Comparison of ENCODE assay signal across 14 cellular contexts in genomic region chr16:57341062-57341440, GRCh38. TPM values are rescaled to one million over a fixed set of nuclear protein-coding genes. Genes with fewer than 3 reads are reported as not detected.
DNase-seq lines count a peak whose midpoint lies in the region; ATAC-seq, FAIRE-seq and TF ChIP-seq lines count a peak whose summit lies in the region.
"Had no signal": no experiment of that assay in that cellular context is flagged by ENCODE, and none has a peak within 500 bp of the region (broad histone marks: within the 10 kb centered on the region; RNA-seq: fewer than 3 reads in every experiment).

No MANE protein-coding gene starts in this region.

- peak overlapping the region; percentile 13 to 85 (median 79) for H3K27ac Mint-ChIP-seq in CD14-positive monocyte
- no peak overlapping the region for H3K27ac Mint-ChIP-seq in activated T-helper 2 cell treated with anti-CD3 and anti-CD28 coated beads, Interferon-gamma antibody, Interleukin-2, Interleukin-4, amounts not matched to agents 10 μg/mL and 5 μg/mL and 100 μg/mL, durations not matched to agents 14 hours and 24 hours and 36 hours
- H3K27ac Mint-ChIP-seq: CD4-positive, alpha-beta T cell had no signal

- H3K79me2 ChIP-seq in GM12878 (ENCODE audit: control insufficient read depth, insufficient read depth, low read length) (no peaks in the 10 kb centered on the region), osteoblast (ENCODE audit: insufficient read depth, low read length) (no peaks in the 10 kb centered on the region)

- no TSS peak for BruUV-seq in IMR-90 (replicated peaks; lab: Mats Ljungman, UMichigan)
- no TSS peak for BruUV-seq in GM12878 (replicated peaks; lab: Mats Ljungman, UMichigan)

- POLR2A ChIA-PET in IMR-90 (lab: Charles Lee; ENCODE audit: unreplicated experiment): no interaction called here
- POLR2A ChIA-PET in GM12878 (lab: Charles Lee): interaction anchor here (0.6 to 3.4 kb wide), 5 partner anchors 8 to 38 kb away, joined by 4 to 15 read pairs (median 5); partner anchors contain the start of gene CX3CL1

- H3K4me1 ChIP-seq in IMR-90 (ENCODE audit: control insufficient read depth, insufficient read depth, low read length) (peaks cover 8% of the 10 kb centered on the region), GM12878 (ENCODE audit: control insufficient read depth, insufficient read depth, low read length) (peaks cover 44% of the 10 kb centered on the region), osteoblast (ENCODE audit: insufficient read depth, low read length) (peaks cover 16% of the 10 kb centered on the region), ovary (ENCODE audit: insufficient read depth) (no peaks in the 10 kb centered on the region)

- no peak overlapping the region for H2BK120ac ChIP-seq in IMR-90 (ENCODE audit: low read depth, low read length)

- peaks cover 0 to 6% (median 4%) of the 10 kb centered on the region in 3 donors for H3K27me3 Mint-ChIP-seq in CD14-positive monocyte (ENCODE audit: low read depth in 3 of 3)
- peaks cover 2% of the 10 kb centered on the region for H3K27me3 Mint-ChIP-seq in activated T-helper 2 cell treated with anti-CD3 and anti-CD28 coated beads, Interferon-gamma antibody, Interleukin-2, Interleukin-4, amounts not matched to agents 10 μg/mL and 5 μg/mL and 100 μg/mL, durations not matched to agents 14 hours and 24 hours and 36 hours (ENCODE audit: low read depth)

- no peak overlapping the region for H2BK5ac ChIP-seq in IMR-90 (ENCODE audit: low read depth, low read length, poor library complexity, severe bottlenecking)

- peaks cover 35% of the 10 kb centered on the region for H3K27me3 ChIP-seq in IMR-90 (ENCODE audit: control insufficient read depth, insufficient read depth, low read length)
- no peaks in the 10 kb centered on the region for H3K27me3 ChIP-seq in GM12878 (replicated peaks in 1 of 2; ENCODE audit: control insufficient read depth in 2 of 2, insufficient read depth in 2 of 2, low read length in 1 of 2)
- H3K27me3 ChIP-seq in osteoblast (ENCODE audit: insufficient read depth, low read length): peaks cover 24% of the 10 kb centered on the region
- no peaks in the 10 kb centered on the region for H3K27me3 ChIP-seq in ovary

- CTCF ChIA-PET in IMR-90 (lab: Yijun Ruan, JAX) (interaction anchor here (0.7 to 1.1 kb wide), 2 partner anchors 12 to 81 kb away, joined by 3 read pairs; no protein-coding TSS in a partner anchor), GM12878 (lab: Yijun Ruan, JAX) (interaction anchor here (1.0 to 10.7 kb wide), 6 partner anchors 11 to 77 kb away, joined by 3 to 95 read pairs (median 10); no protein-coding TSS in a partner anchor)

- H2BK20ac ChIP-seq in IMR-90 (ENCODE audit: low read depth, low read length): no peak overlapping the region

- H3K27ac ChIP-seq in IMR-90 (ENCODE audit: insufficient read depth, low read length) (no peak overlapping the region), GM12878 (ENCODE audit: control insufficient read depth, insufficient read depth) (peak overlapping the region; percentile 34), osteoblast (ENCODE audit: low read depth, low read length) (peak overlapping the region; percentile 16), ovary (no peak overlapping the region)
- H3K27ac ChIP-seq: stomach had no signal

- H4K91ac ChIP-seq in IMR-90 (ENCODE audit: insufficient read depth, low read depth, low read length): no peak overlapping the region

- no peak overlapping the region for H2AK9ac ChIP-seq in IMR-90 (replicated peaks; ENCODE audit: low read depth, low read length, poor library complexity)

- no peak for DNase-seq in CD14-positive monocyte (ENCODE audit: low spot score)
- DNase-seq in IMR-90: no peak
- peak; percentile 40 for DNase-seq in GM12878 (ENCODE audit: low read depth, low spot score)
- DNase-seq in osteoblast (ENCODE audit: insufficient read length, low spot score, missing footprints): no peak
- no peak for DNase-seq in activated T-cell treated with anti-CD3 and anti-CD28 coated beads for 4 hours
- no peak for DNase-seq in NCI-H1092 (lab: John Stamatoyannopoulos, UW)
- no peak for DNase-seq in activated T-helper 2 cell treated with anti-CD3 and anti-CD28 coated beads, Interferon-gamma antibody, Interleukin-2, Interleukin-4, amounts not matched to agents 10 μg/mL and 5 μg/mL and 100 μg/mL, durations not matched to agents 14 hours and 24 hours and 36 hours (ENCODE audit: low spot score)
- DNase-seq in ovary: no peak
- DNase-seq: activated CD4-positive, alpha-beta T cell treated with anti-CD3 and anti-CD28 coated beads for 4 hours; CD4-positive, alpha-beta T cell; posterior cingulate gyrus had no signal

- H3K9me3 Mint-ChIP-seq in CD14-positive monocyte: peaks cover 0 to 4% (median 2%) of the 10 kb centered on the region in 7 donors
- no peaks in the 10 kb centered on the region for H3K9me3 Mint-ChIP-seq in activated T-helper 2 cell treated with anti-CD3 and anti-CD28 coated beads, Interferon-gamma antibody, Interleukin-2, Interleukin-4, amounts not matched to agents 10 μg/mL and 5 μg/mL and 100 μg/mL, durations not matched to agents 14 hours and 24 hours and 36 hours
- H3K9me3 Mint-ChIP-seq: CD4-positive, alpha-beta T cell had no signal

- no peak overlapping the region for H3K18ac ChIP-seq in IMR-90 (ENCODE audit: low read depth, low read length)

- SMC1A ChIA-PET in GM12878 (lab: Charles Lee; ENCODE audit: uncharacterized antibody, unreplicated experiment): interaction anchor here (1.0 to 5.5 kb wide), 10 partner anchors 17 to 108 kb away, joined by 3 to 70 read pairs (median 5); partner anchors contain the start of genes CCL17 and CCL22

- no peak overlapping the region for H4K8ac ChIP-seq in IMR-90 (ENCODE audit: low read depth in 2 of 2, low read length in 2 of 2)

- TF ChIP-seq CTCF in CD14-positive monocyte (IDR thresholded peaks at IDR 0.05) (no peak), IMR-90 (conservative IDR thresholded peaks at IDR 0.05; ENCODE audit: low read depth, low read length) (no peak), GM12878 (IDR thresholded peaks at IDR 0.05 in 2 of 3, conservative IDR thresholded peaks at IDR 0.05 in 1 of 3; ENCODE audit: control insufficient read depth in 2 of 3, extremely low read depth in 1 of 3, insufficient read depth in 1 of 3, low read depth in 3 of 3, low read length in 3 of 3) (no peak), osteoblast (IDR thresholded peaks at IDR 0.05; ENCODE audit: extremely low read depth, low read depth, low read length) (no peak), ovary (IDR thresholded peaks at IDR 0.05) (no peak)

- H3K9ac ChIP-seq in IMR-90 (ENCODE audit: low read depth, low read length) (no peak overlapping the region), GM12878 (ENCODE audit: control insufficient read depth, insufficient read depth, low read length) (peak overlapping the region; percentile 10; the same call in 1 of the 2 replicates)

- TF ChIP-seq EP300 in GM12878 (IDR thresholded peaks at IDR 0.05; ENCODE audit: borderline replicate concordance in 1 of 2, control insufficient read depth in 1 of 2, low read depth in 2 of 2, low read length in 2 of 2): peak in 1 of 2 experiments; percentile 78; a peak in 1 of 4 replicates
- TF ChIP-seq EP300 in ovary (IDR thresholded peaks at IDR 0.05): no peak

- no peaks in the 10 kb centered on the region for H3K79me1 ChIP-seq in IMR-90 (ENCODE audit: low read depth in 1 of 2, low read length in 2 of 2)

- peaks cover 9% of the 10 kb centered on the region for H3K9me1 ChIP-seq in IMR-90 (ENCODE audit: insufficient read depth, low read length)

- TF ChIP-seq POLR2A in IMR-90 (IDR thresholded peaks at IDR 0.05; ENCODE audit: low read depth, low read length) (no peak), GM12878 (IDR thresholded peaks at IDR 0.05; ENCODE audit: low read depth, low read length) (no peak), ovary (IDR thresholded peaks at IDR 0.05) (no peak)

- H3K36me3 Mint-ChIP-seq in CD14-positive monocyte: peaks cover 0 to 3% of the 10 kb centered on the region in 2 donors
- no peaks in the 10 kb centered on the region for H3K36me3 Mint-ChIP-seq in activated T-helper 2 cell treated with anti-CD3 and anti-CD28 coated beads, Interferon-gamma antibody, Interleukin-2, Interleukin-4, amounts not matched to agents 10 μg/mL and 5 μg/mL and 100 μg/mL, durations not matched to agents 14 hours and 24 hours and 36 hours (ENCODE audit: low read depth)

- peaks cover 20% of the 10 kb centered on the region for H4K20me1 ChIP-seq in IMR-90 (ENCODE audit: insufficient read depth, low read length)
- no peaks in the 10 kb centered on the region for H4K20me1 ChIP-seq in GM12878 (ENCODE audit: control insufficient read depth, insufficient read depth)
- H4K20me1 ChIP-seq in osteoblast (ENCODE audit: insufficient read depth, low read length): peaks cover 4% of the 10 kb centered on the region

- H4K5ac ChIP-seq in IMR-90 (ENCODE audit: low read depth, low read length): no peak overlapping the region

- no peak overlapping the region for H3K4ac ChIP-seq in IMR-90 (ENCODE audit: low read depth, low read length)

- H3K36me3 ChIP-seq in IMR-90 (ENCODE audit: control insufficient read depth, insufficient read depth, low read length) (no peaks in the 10 kb centered on the region), GM12878 (ENCODE audit: control insufficient read depth in 2 of 2, insufficient read depth in 2 of 2, low read length in 1 of 2) (no peaks in the 10 kb centered on the region), osteoblast (ENCODE audit: insufficient read depth, low read length) (no peaks in the 10 kb centered on the region), ovary (no peaks in the 10 kb centered on the region)
- H3K36me3 ChIP-seq: stomach had no signal

- peak overlapping the region; percentile 10 to 50 for H3K4me3 Mint-ChIP-seq in CD14-positive monocyte
- H3K4me3 Mint-ChIP-seq in activated T-helper 2 cell treated with anti-CD3 and anti-CD28 coated beads, Interferon-gamma antibody, Interleukin-2, Interleukin-4, amounts not matched to agents 10 μg/mL and 5 μg/mL and 100 μg/mL, durations not matched to agents 14 hours and 24 hours and 36 hours (ENCODE audit: low read depth): no peak overlapping the region
- H3K4me3 Mint-ChIP-seq: CD4-positive, alpha-beta T cell had no signal

- dilution Hi-C loops in IMR-90 (cut with HindIII; ENCODE audit: low sequenced_read_pairs, unreplicated experiment): no loop called here

- ATAC-seq in IMR-90 (ENCODE audit: low read depth) (no peak), GM12878 (peak; percentile 62)

- H3K14ac ChIP-seq in IMR-90 (replicated peaks; ENCODE audit: low read depth, low read length): no peak overlapping the region

- H3K23ac ChIP-seq in IMR-90 (ENCODE audit: low read depth, low read length): no peak overlapping the region

- H2AK5ac ChIP-seq in IMR-90 (ENCODE audit: low read depth, low read length): no peak overlapping the region

- no peak overlapping the region for H2BK15ac ChIP-seq in IMR-90 (ENCODE audit: low read depth, low read length)

- FAIRE-seq in GM12878 (lab: Jason Lieb, UNC): peak; percentile 86
- FAIRE-seq: endothelial cell of umbilical vein had no signal

- WGBS in IMR-90 (ENCODE audit: extremely low coverage in 2 of 2, insufficient read length in 1 of 2), 2 experiments: 100% methylated on average over 1 of the region's 6 CpGs; no CpG with 5 or more reads in 1 of the 2 experiments
- under 1% methylated on average over 6 of the region's 6 CpGs for WGBS in GM12878 (ENCODE audit: insufficient coverage, insufficient replicate concordance, low lambda C conversion rate, missing lambda C conversion rate)
- 77 to 87% (median 82%) methylated on average over 6 of the region's 6 CpGs for WGBS in ovary, 3 donors

- H3K4me2 ChIP-seq in IMR-90 (ENCODE audit: low read depth, low read length) (0 out of 2 replicates have a peak overlapping the region, but pooled peaks have one; percentile 19), GM12878 (ENCODE audit: control insufficient read depth, insufficient read depth) (peak overlapping the region; percentile 68), osteoblast (ENCODE audit: insufficient read depth, low read length) (peak overlapping the region; percentile 43)

- RAD21 ChIA-PET in GM12878 (lab: Charles Lee; ENCODE audit: unreplicated experiment): interaction anchor here (0.6 to 6.8 kb wide), 7 partner anchors 8 to 77 kb away, joined by 3 to 62 read pairs (median 5); no protein-coding TSS in a partner anchor

- in situ Hi-C loops in IMR-90 (cut with MboI; ENCODE audit: low sequenced_read_pairs) (no loop called here), GM12878 (cut with MboI) (no loop called here)

- H3K4me1 Mint-ChIP-seq in CD14-positive monocyte: peaks cover 45% of the 10 kb centered on the region
- H3K4me1 Mint-ChIP-seq in activated T-helper 2 cell treated with anti-CD3 and anti-CD28 coated beads, Interferon-gamma antibody, Interleukin-2, Interleukin-4, amounts not matched to agents 10 μg/mL and 5 μg/mL and 100 μg/mL, durations not matched to agents 14 hours and 24 hours and 36 hours (ENCODE audit: low read depth): peaks cover 34% of the 10 kb centered on the region

- H3K4me3 ChIP-seq in IMR-90 (ENCODE audit: insufficient read depth, low read depth, low read length): no peak overlapping the region
- H3K4me3 ChIP-seq in GM12878: no peak overlapping the region
- no peak overlapping the region for H3K4me3 ChIP-seq in osteoblast (ENCODE audit: insufficient read depth, low read length)
- H3K4me3 ChIP-seq in ovary: no peak overlapping the region
- H3K4me3 ChIP-seq: stomach had no signal

- H2AFZ ChIP-seq in IMR-90 (replicated peaks; ENCODE audit: low read length, poor library complexity) (no peak overlapping the region), GM12878 (ENCODE audit: control insufficient read depth, low read depth, low read length) (no peak overlapping the region), osteoblast (ENCODE audit: low read length) (no peak overlapping the region)

- H3K9me3 ChIP-seq in IMR-90 (ENCODE audit: control insufficient read depth, insufficient read depth, low read length) (peaks cover 3% of the 10 kb centered on the region), GM12878 (replicated peaks; ENCODE audit: control insufficient read depth, insufficient read depth, low read length) (peaks cover 7% of the 10 kb centered on the region; the same call in 1 of the 3 replicates), osteoblast (ENCODE audit: low read depth, low read length) (no peaks in the 10 kb centered on the region), ovary (no peaks in the 10 kb centered on the region)

- TF ChIP-seq RAD21 in IMR-90 (IDR thresholded peaks at IDR 0.05; ENCODE audit: low read length) (no peak), GM12878 (IDR thresholded peaks at IDR 0.05; ENCODE audit: insufficient read depth, low read depth, low read length) (no peak)

- intact Hi-C loops in CD14-positive monocyte (cut with micrococcal nuclease): no loop called here
- intact Hi-C loops in IMR-90 (cut with micrococcal nuclease): no loop called here
- intact Hi-C loops in GM12878 (cut with micrococcal nuclease; ENCODE audit: unreplicated experiment): loop anchor here (1.0 to 10.0 kb wide), 3 partner anchors 17 to 264 kb away; partner anchors contain the start of gene CCL22
- intact Hi-C loops in activated T-helper 2 cell treated with anti-CD3 and anti-CD28 coated beads, Interferon-gamma antibody, Interleukin-2, Interleukin-4, amounts not matched to agents 10 μg/mL and 5 μg/mL and 100 μg/mL, durations not matched to agents 14 hours and 24 hours and 36 hours (cut with micrococcal nuclease): no loop called here
- intact Hi-C loops in ovary (cut with DNase I): no loop called here

- no peak overlapping the region for H3K56ac ChIP-seq in IMR-90 (ENCODE audit: extremely low read depth, insufficient read depth, low read length)

RNA-seq across cellular contexts. Expression of gene CCL22, which starts 17.5 kb away (rescaled TPM):
- polyA plus RNA-seq in CD14-positive monocyte: under 1 TPM; 0.15 to 0.18 TPM
- total RNA-seq in IMR-90 (2012; rRNA removed): not detected in 2 replicates
- not detected in 2 replicates for polyA plus RNA-seq in IMR-90 (2012; rRNA removed)
- not detected in 2 replicates for polyA plus RNA-seq in IMR-90 (2012; cell fraction: cytosol; rRNA removed)
- polyA plus RNA-seq in IMR-90 (2012; cell fraction: nucleus; rRNA removed; ENCODE audit: low replicate concordance): not detected in 2 replicates
- total RNA-seq in GM12878 (2013; cell fraction: nucleolus; rRNA removed): 217 and 243 TPM in 2 replicates
- total RNA-seq in GM12878 (2014; rRNA removed): 114 and 118 TPM in 2 replicates
- total RNA-seq in GM12878 (2014; rRNA removed; fragmentation: Illumina TruSeq; extraction: Trizol): 132 and 137 TPM in 2 replicates
- total RNA-seq in GM12878 (2021): 704 and 775 TPM in 2 replicates
- polyA plus RNA-seq in GM12878 (2011; ENCODE audit: low read depth): 191 TPM
- 14.5 and 38.0 TPM in 2 replicates for polyA plus RNA-seq in GM12878 (2011; rRNA removed)
- 34.6 and 58.9 TPM in 2 replicates for polyA plus RNA-seq in GM12878 (2011; cell fraction: cytosol; rRNA removed)
- 20.6 TPM in 2 replicates for polyA plus RNA-seq in GM12878 (2011; cell fraction: nucleus; rRNA removed)
- 240 and 288 TPM in 2 replicates for polyA plus RNA-seq in GM12878 (2012)
- 508 and 540 TPM in 2 replicates for polyA plus RNA-seq in GM12878 (2014; fragmentation: Illumina TruSeq; extraction: Trizol)
- polyA plus RNA-seq in GM12878 (2014; fragmentation: Nextera tagmentation; extraction: Ambion mirVana): 100 to 1,000 TPM; 581 to 591 TPM
- polyA plus RNA-seq in GM12878 (2014; rRNA removed): 221 and 240 TPM in 2 replicates
- 100 to 1,000 TPM; 347 to 350 TPM for polyA plus RNA-seq in GM12878 (2016; fragmentation: Nextera tagmentation; extraction: Ambion mirVana)
- polyA minus RNA-seq in GM12878 (2011; rRNA and poly(A)+ RNA removed): 35.3 and 36.7 TPM in 2 replicates
- 35.0 and 39.2 TPM in 2 replicates for polyA minus RNA-seq in GM12878 (2011; cell fraction: cytosol; rRNA and poly(A)+ RNA removed)
- 4.6 and 6.1 TPM in 2 replicates for polyA minus RNA-seq in GM12878 (2011; cell fraction: nucleus; rRNA and poly(A)+ RNA removed)
- total RNA-seq in osteoblast: not detected in 2 replicates
- total RNA-seq in activated T-helper 2 cell treated with anti-CD3 and anti-CD28 coated beads, Interferon-gamma antibody, Interleukin-2, Interleukin-4, amounts not matched to agents 10 μg/mL and 5 μg/mL and 100 μg/mL, durations not matched to agents 14 hours and 24 hours and 36 hours: 32.5 and 34.3 TPM in 2 replicates
- total RNA-seq in ovary: under 1 TPM in 1 of 7 donors, not detected in 6; 0.74 TPM
- under 1 TPM in 1 of 2 donors, not detected in 1; 0.40 TPM for polyA plus RNA-seq in ovary
- total RNA-seq: CD4-positive, alpha-beta T cell; endothelial cell of umbilical vein; mononuclear cell had no signal
- polyA plus RNA-seq: endothelial cell of umbilical vein had no signal

RNA-seq across cellular contexts. Expression of gene CX3CL1, which starts 31.2 kb away (rescaled TPM):
- polyA plus RNA-seq in CD14-positive monocyte (not detected), IMR-90 (2012; rRNA removed) (0.77 and 0.89 TPM in 2 replicates), GM12878 (2011; rRNA removed) (0.59 and 1.2 TPM in 2 replicates), GM12878 (2014; fragmentation: Illumina TruSeq; extraction: Trizol) (0.48 and 0.60 TPM in 2 replicates), GM12878 (2014; fragmentation: Nextera tagmentation; extraction: Ambion mirVana) (under 1 TPM; 0.03 to 0.05 TPM), GM12878 (2014; rRNA removed) (0.63 and 1.2 TPM in 2 replicates), GM12878 (2016; fragmentation: Nextera tagmentation; extraction: Ambion mirVana) (under 1 TPM; 0.16 to 0.18 TPM), ovary (1 to 10 TPM; 9.8 to 9.9 TPM)
- total RNA-seq in IMR-90 (2012; rRNA removed) (under 0.01 and 0.18 TPM in 2 replicates), GM12878 (2014; rRNA removed) (0.68 and 1.1 TPM in 2 replicates), GM12878 (2014; rRNA removed; fragmentation: Illumina TruSeq; extraction: Trizol) (0.31 and 0.41 TPM in 2 replicates), GM12878 (2021) (0.77 and 1.2 TPM in 2 replicates), osteoblast (under 0.01 TPM in 1 of 2 replicates, not detected in the other), ovary (10 to 100 TPM in 2 of 7 donors, 1 to 10 TPM in 5; 2.2 to 12.2 (median 6.6) TPM)
- polyA plus RNA-seq in IMR-90 (2012; cell fraction: cytosol; rRNA removed): 0.51 and 0.74 TPM in 2 replicates
- polyA plus RNA-seq in IMR-90 (2012; cell fraction: nucleus; rRNA removed; ENCODE audit: low replicate concordance): 0.26 and 0.50 TPM in 2 replicates
- 17.2 and 19.8 TPM in 2 replicates for total RNA-seq in GM12878 (2013; cell fraction: nucleolus; rRNA removed)
- 0.16 TPM for polyA plus RNA-seq in GM12878 (2011; ENCODE audit: low read depth)
- 1.5 and 1.9 TPM in 2 replicates for polyA plus RNA-seq in GM12878 (2011; cell fraction: cytosol; rRNA removed)
- polyA plus RNA-seq in GM12878 (2011; cell fraction: nucleus; rRNA removed): 2.1 and 2.6 TPM in 2 replicates
- 0.16 and 0.38 TPM in 2 replicates for polyA plus RNA-seq in GM12878 (2012)
- 1.4 and 2.1 TPM in 2 replicates for polyA minus RNA-seq in GM12878 (2011; rRNA and poly(A)+ RNA removed)
- polyA minus RNA-seq in GM12878 (2011; cell fraction: cytosol; rRNA and poly(A)+ RNA removed): 0.40 and 0.94 TPM in 2 replicates
- polyA minus RNA-seq in GM12878 (2011; cell fraction: nucleus; rRNA and poly(A)+ RNA removed): 0.60 and 0.77 TPM in 2 replicates
- not detected in 2 replicates for total RNA-seq in activated T-helper 2 cell treated with anti-CD3 and anti-CD28 coated beads, Interferon-gamma antibody, Interleukin-2, Interleukin-4, amounts not matched to agents 10 μg/mL and 5 μg/mL and 100 μg/mL, durations not matched to agents 14 hours and 24 hours and 36 hours
- total RNA-seq: CD4-positive, alpha-beta T cell; mononuclear cell had no signal

RNA-seq across cellular contexts. Expression of gene PLLP, which starts 56.6 kb away (rescaled TPM):
- polyA plus RNA-seq in CD14-positive monocyte (under 1 TPM; 0.52 to 0.97 TPM), IMR-90 (2012; rRNA removed) (0.05 TPM in 1 of 2 replicates, not detected in the other), GM12878 (2011; rRNA removed) (4.5 and 5.8 TPM in 2 replicates), GM12878 (2014; fragmentation: Illumina TruSeq; extraction: Trizol) (0.44 and 0.54 TPM in 2 replicates), GM12878 (2014; fragmentation: Nextera tagmentation; extraction: Ambion mirVana) (under 1 TPM; 0.23 to 0.49 TPM), GM12878 (2014; rRNA removed) (1.2 TPM in 2 replicates), GM12878 (2016; fragmentation: Nextera tagmentation; extraction: Ambion mirVana) (under 1 TPM; 0.21 to 0.88 TPM), ovary (1 to 10 TPM; 3.4 to 5.9 TPM)
- total RNA-seq in IMR-90 (2012; rRNA removed) (not detected in 2 replicates), GM12878 (2014; rRNA removed) (0.65 and 0.79 TPM in 2 replicates), GM12878 (2014; rRNA removed; fragmentation: Illumina TruSeq; extraction: Trizol) (0.27 and 0.28 TPM in 2 replicates), GM12878 (2021) (0.77 and 1.3 TPM in 2 replicates), osteoblast (under 0.01 TPM in 2 replicates), ovary (10 to 100 TPM in 1 of 7 donors, 1 to 10 TPM in 5, under 1 TPM in 1; 0.94 to 54.2 (median 4.0) TPM)
- polyA plus RNA-seq in IMR-90 (2012; cell fraction: cytosol; rRNA removed): 0.04 TPM in 1 of 2 replicates, not detected in the other
- not detected in 2 replicates for polyA plus RNA-seq in IMR-90 (2012; cell fraction: nucleus; rRNA removed; ENCODE audit: low replicate concordance)
- 1.3 and 1.8 TPM in 2 replicates for total RNA-seq in GM12878 (2013; cell fraction: nucleolus; rRNA removed)
- 0.75 TPM for polyA plus RNA-seq in GM12878 (2011; ENCODE audit: low read depth)
- 7.2 and 8.2 TPM in 2 replicates for polyA plus RNA-seq in GM12878 (2011; cell fraction: cytosol; rRNA removed)
- 2.8 and 4.8 TPM in 2 replicates for polyA plus RNA-seq in GM12878 (2011; cell fraction: nucleus; rRNA removed)
- polyA plus RNA-seq in GM12878 (2012): 1.2 and 1.4 TPM in 2 replicates
- polyA minus RNA-seq in GM12878 (2011; rRNA and poly(A)+ RNA removed): 2.9 and 3.6 TPM in 2 replicates
- polyA minus RNA-seq in GM12878 (2011; cell fraction: cytosol; rRNA and poly(A)+ RNA removed): 0.94 and 1.6 TPM in 2 replicates
- 1.1 and 1.6 TPM in 2 replicates for polyA minus RNA-seq in GM12878 (2011; cell fraction: nucleus; rRNA and poly(A)+ RNA removed)
- total RNA-seq in activated T-helper 2 cell treated with anti-CD3 and anti-CD28 coated beads, Interferon-gamma antibody, Interleukin-2, Interleukin-4, amounts not matched to agents 10 μg/mL and 5 μg/mL and 100 μg/mL, durations not matched to agents 14 hours and 24 hours and 36 hours: 0.30 and 0.34 TPM in 2 replicates

Comparison
In these comparisons a context has a peak if more than half of its experiments do, and no peak if none do; other contexts are left out.
1. H3K27ac ChIP-seq: peak in GM12878 (single experiment) and osteoblast (single experiment); none in IMR-90 (single experiment) and ovary (0 of 2).
2. RNA of gene CCL22, which starts 17.5 kb away (total RNA-seq): 114 to 775 TPM in GM12878 and 32.5 to 34.3 TPM in activated T-helper 2 cell treated with anti-CD3 and anti-CD28 coated beads, Interferon-gamma antibody, Interleukin-2, Interleukin-4, amounts not matched to agents 10 μg/mL and 5 μg/mL and 100 μg/mL, durations not matched to agents 14 hours and 24 hours and 36 hours; not detected in IMR-90, not detected in osteoblast and 0.74 TPM in ovary; every median in the first group is over 10 times any median in the second.
3. Peak in every context shown above with its lines, with median percentiles within 50 percentile points of each other: H3K4me2 ChIP-seq.